8 cellular contexts compared by ENCODE assay signal in the genomic region with DNA sequence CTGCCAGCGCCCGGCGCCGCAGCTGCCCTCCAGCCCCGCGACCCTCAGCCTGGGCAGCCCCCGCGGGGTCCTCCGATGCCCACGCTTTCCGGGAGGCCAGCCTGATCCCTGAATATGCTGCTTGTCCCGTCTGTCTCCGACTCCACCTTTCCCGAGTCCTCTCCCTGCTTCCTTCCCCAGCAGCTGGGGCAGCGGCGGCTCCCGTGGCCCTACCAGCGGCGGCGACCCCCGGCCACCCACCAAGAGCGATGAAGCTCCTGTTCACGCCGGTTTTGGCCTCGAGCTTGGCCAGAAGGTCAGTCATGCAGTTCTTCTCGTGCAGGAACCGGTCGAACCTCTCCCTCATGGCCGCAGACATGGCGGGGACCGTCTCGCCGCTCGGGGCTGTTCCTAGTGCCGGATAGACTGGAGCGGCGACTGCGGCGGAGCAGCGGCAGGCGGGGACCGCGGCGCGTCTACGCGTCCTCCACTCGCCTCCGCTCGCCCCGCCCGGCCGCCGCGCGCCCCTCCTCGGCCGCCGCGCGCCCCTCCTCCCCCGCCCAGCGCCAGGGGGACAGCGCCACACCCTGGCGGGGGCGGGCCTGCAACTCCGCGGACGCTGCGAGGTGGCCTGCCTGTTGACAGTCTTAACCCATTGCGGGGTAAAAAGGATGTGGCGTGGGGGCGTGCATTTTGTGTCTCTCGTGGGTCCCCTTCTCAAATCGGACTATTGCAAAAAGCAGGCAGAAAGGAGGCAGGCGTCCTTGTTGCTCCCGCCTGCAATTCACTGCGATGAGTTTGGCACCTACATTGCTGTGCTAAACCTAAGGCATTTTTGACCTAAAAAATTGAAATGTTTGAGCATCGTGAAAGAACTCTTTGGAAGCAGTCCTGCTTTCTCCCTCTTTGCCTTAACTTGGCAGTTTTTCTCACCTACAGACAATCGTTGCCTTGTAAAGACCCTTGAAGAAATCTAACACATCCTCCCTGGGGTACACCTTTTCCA. TPM values are rescaled to one million over a fixed set of nuclear protein-coding genes. Genes with fewer than 3 reads are reported as not detected.
DNase-seq lines count a peak whose midpoint lies in the region; FAIRE-seq and TF ChIP-seq lines count a peak whose summit lies in the region.

A gene (minus strand): TSS at position 395 of the 985 bp plus-strand sequence. CDS start 37 bp downstream, at position 358.

- peak within 1 kb of the TSS; percentile 96 for H3K4me3 ChIP-seq in SJCRH30
- H3K4me3 ChIP-seq in neutrophil (ENCODE audit: low read depth in 1 of 2, low read length in 1 of 2) = peak within 1 kb of the TSS; percentile 93 to 97

- H3K36me3 ChIP-seq in SJCRH30 = peaks cover 10% of the 10 kb centered on the region; the same call in 1 of the 2 replicates
- H3K36me3 ChIP-seq in neutrophil = peaks cover 15% of the 10 kb centered on the region

- no peaks in the 10 kb centered on the region; the same call in 1 of the 2 replicates for H3K4me1 ChIP-seq in SJCRH30
- peaks cover 68 to 75% of the 10 kb centered on the region in 2 experiments for H3K4me1 ChIP-seq in neutrophil (ENCODE audit: control insufficient read depth in 1 of 2, insufficient read depth in 1 of 2, low read depth in 1 of 2, low read length in 1 of 2)

- in situ Hi-C loops in G401 (cut with HindIII; ENCODE audit: low sequenced_read_pairs) = no loop called here

- TF ChIP-seq POLR2A in H54 (IDR thresholded peaks at IDR 0.05; ENCODE audit: low read depth, low read length) = peak; percentile 96

- H3K27me3 ChIP-seq in SJCRH30 (no peaks in the 10 kb centered on the region), neutrophil (no peaks in the 10 kb centered on the region)

- DNase-seq in G401 (ENCODE audit: low spot score) (peak; percentile 78), H54 (ENCODE audit: insufficient read length, low spot score) (peak; percentile 80), M059J (ENCODE audit: low read depth) (peak; percentile 77), SJCRH30 (peak; percentile 84 to 90), foreskin melanocyte (peak; percentile 63), superior temporal gyrus (ENCODE audit: extremely low spot score) (peak; percentile 83)
- peak; percentile 51 to 84 (median 68) for DNase-seq in activated naive CD4-positive, alpha-beta T cell (lab: John Stamatoyannopoulos, UW)

- H3K9me3 ChIP-seq in SJCRH30 (replicated peaks) (no peaks in the 10 kb centered on the region), neutrophil (no peaks in the 10 kb centered on the region)

- H3K27ac ChIP-seq in SJCRH30 = peak within 1 kb of the TSS; percentile 86
- peak within 1 kb of the TSS; percentile 94 for H3K27ac ChIP-seq in neutrophil

- peak; percentile 77 for TF ChIP-seq CTCF in neutrophil (IDR thresholded peaks at IDR 0.05)

- no peak for FAIRE-seq in H54 (lab: Jason Lieb, UNC)

RNA-seq across cellular contexts. Expression of the gene that starts here (rescaled TPM):
- 17.5 and 18.7 TPM in 2 replicates for total RNA-seq in G401 (2014; rRNA removed; shearing (Covaris generic))
- 37.3 and 38.5 TPM in 2 replicates for total RNA-seq in M059J (2014; rRNA removed; shearing (Covaris generic))
- total RNA-seq in SJCRH30 (2014; rRNA removed; shearing (Covaris generic)) = 24.9 and 30.7 TPM in 2 replicates

Comparison
In these comparisons a context has a peak if more than half of its experiments do, and no peak if none do; other contexts are left out.
1. Peak in every context shown above with its lines: DNase-seq, H3K4me3 ChIP-seq and H3K27ac ChIP-seq.